ENCODE assay signal across 8 cellular contexts in the genomic region with DNA sequence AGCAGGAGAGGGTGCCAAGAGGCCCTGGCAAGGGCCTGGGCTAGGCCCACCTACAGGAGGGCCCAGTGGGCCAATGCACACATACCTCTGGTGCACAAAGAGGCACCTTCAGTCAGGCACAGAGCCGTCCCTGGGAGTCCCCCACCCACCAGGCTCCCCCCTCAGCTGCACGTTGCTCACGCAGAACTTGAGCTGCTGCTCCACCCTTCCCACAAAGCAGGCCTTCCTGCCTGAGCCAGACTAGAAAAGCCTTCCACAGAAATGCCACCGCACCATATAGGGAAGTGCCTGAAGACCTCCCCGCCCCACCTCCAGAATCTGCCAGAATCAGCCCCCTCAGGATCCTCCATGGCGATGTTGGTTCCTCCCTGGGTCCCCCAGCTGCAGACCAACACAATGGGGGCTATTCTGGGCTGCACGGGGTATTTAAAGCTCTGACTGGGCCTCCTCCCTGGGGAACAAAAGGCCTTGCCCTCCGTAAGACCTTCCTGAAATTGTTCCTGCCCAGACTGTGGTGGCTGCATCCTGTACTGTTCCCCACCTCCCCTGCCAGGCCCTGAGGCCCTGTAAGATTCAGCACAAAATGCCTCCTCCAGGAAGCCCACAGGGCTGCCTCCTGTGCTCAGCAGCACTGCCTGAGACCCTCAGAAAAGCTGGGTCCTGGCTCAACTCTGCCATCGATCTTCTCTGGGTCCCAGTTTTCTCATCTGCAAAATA. TPM values are rescaled to one million over a fixed set of nuclear protein-coding genes. Genes with fewer than 3 reads are reported as not detected.
A peak's percentile ranks its signal among the peaks of the same experiment; 100 is the strongest.
DNase-seq lines count a peak whose midpoint lies in the region; ATAC-seq, FAIRE-seq and TF ChIP-seq lines count a peak whose summit lies in the region.

No MANE protein-coding gene starts in this region.

- H3K27me3 ChIP-seq in CD4-positive, CD25-positive, alpha-beta regulatory T cell (ENCODE audit: control insufficient read depth, insufficient read depth, low read length) = no peaks in the 10 kb centered on the region
- H3K27me3 ChIP-seq in tibial artery (no peaks in the 10 kb centered on the region), small intestine (ENCODE audit: control insufficient read depth in 2 of 2, insufficient read depth in 2 of 2, low read length in 2 of 2) (no peaks in the 10 kb centered on the region)

- H3K27me3 Mint-ChIP-seq in CD4-positive, CD25-positive, alpha-beta regulatory T cell = peaks cover 6% of the 10 kb centered on the region

- H3K4me1 Mint-ChIP-seq in CD4-positive, CD25-positive, alpha-beta regulatory T cell = peaks cover 0 to 14% (median 3%) of the 10 kb centered on the region in 4 donors

- FAIRE-seq in small intestine (lab: Jason Lieb, UNC) = no peak

- H3K9me3 Mint-ChIP-seq in CD4-positive, CD25-positive, alpha-beta regulatory T cell = no peaks in the 10 kb centered on the region

- H3K4me1 ChIP-seq in CD4-positive, CD25-positive, alpha-beta regulatory T cell (ENCODE audit: control insufficient read depth, insufficient read depth, low read length, poor library complexity, severe bottlenecking) = no peaks in the 10 kb centered on the region
- H3K4me1 ChIP-seq in tibial artery = peaks cover 25 to 100% (median 98%) of the 10 kb centered on the region in 4 donors
- peaks cover 7% of the 10 kb centered on the region in 2 donors for H3K4me1 ChIP-seq in small intestine (ENCODE audit: control insufficient read depth in 2 of 2, insufficient read depth in 1 of 2, low read depth in 1 of 2, low read length in 1 of 2)

- H3K36me3 Mint-ChIP-seq in CD4-positive, CD25-positive, alpha-beta regulatory T cell = no peaks in the 10 kb centered on the region

- H3K27ac ChIP-seq in CD4-positive, CD25-positive, alpha-beta regulatory T cell (ENCODE audit: insufficient read depth, low read length, poor library complexity, severe bottlenecking) = no peak overlapping the region
- peak overlapping the region; percentile 96 to 98 for H3K27ac ChIP-seq in coronary artery
- H3K27ac ChIP-seq in tibial artery = peak overlapping the region; percentile 96 to 97
- peak overlapping the region in 1 of 2 donors; percentile 78 for H3K27ac ChIP-seq in small intestine (ENCODE audit: low read depth in 1 of 2, low read length in 1 of 2)

- peak; percentile 21 to 23 for ATAC-seq in CD4-positive, CD25-positive, alpha-beta regulatory T cell (ENCODE audit: low read depth in 2 of 2)
- ATAC-seq in HG03378 (IDR thresholded peaks at IDR 0.05; ENCODE audit: unreplicated experiment) = no peak
- no peak for ATAC-seq in GM21360 (IDR thresholded peaks at IDR 0.05; ENCODE audit: unreplicated experiment)

- WGBS in small intestine, 3 donors = 36 to 79% (median 63%) methylated on average over 9 of the region's 9 CpGs

- intact Hi-C loops in tibial artery (cut with DNase I; ENCODE audit: low total_unique reads) = no loop called here

- H3K36me3 ChIP-seq in CD4-positive, CD25-positive, alpha-beta regulatory T cell (ENCODE audit: control insufficient read depth, insufficient read depth, low read length) = no peaks in the 10 kb centered on the region
- H3K36me3 ChIP-seq in tibial artery (no peaks in the 10 kb centered on the region), small intestine (ENCODE audit: control insufficient read depth in 2 of 2, insufficient read depth in 2 of 2, low read length in 2 of 2) (no peaks in the 10 kb centered on the region)

- H3K4me3 ChIP-seq in CD4-positive, CD25-positive, alpha-beta regulatory T cell (ENCODE audit: low read depth, low read length) = no peak overlapping the region
- H3K4me3 ChIP-seq in coronary artery (peak overlapping the region; percentile 37), tibial artery (no peak overlapping the region), small intestine (ENCODE audit: low read depth in 1 of 2, low read length in 2 of 2) (no peak overlapping the region)

- no peak overlapping the region for H3K4me3 Mint-ChIP-seq in CD4-positive, CD25-positive, alpha-beta regulatory T cell

- DNase-seq in CD4-positive, CD25-positive, alpha-beta regulatory T cell = no peak
- DNase-seq in OCI-M2 (lab: John Stamatoyannopoulos, UW; ENCODE audit: unreplicated experiment) (peak; percentile 18), coronary artery (ENCODE audit: low spot score) (peak; percentile 91), myocyte (ENCODE audit: low read depth) (peak; percentile 92), tibial artery (peak; percentile 80 to 94), small intestine (no peak)

- H3K27ac Mint-ChIP-seq in CD4-positive, CD25-positive, alpha-beta regulatory T cell = peak overlapping the region in 1 of 3 donors; percentile 73

- TF ChIP-seq CTCF in coronary artery (IDR thresholded peaks at IDR 0.05) (no peak), tibial artery (IDR thresholded peaks at IDR 0.05) (no peak)

- no peaks in the 10 kb centered on the region for H3K9me3 ChIP-seq in CD4-positive, CD25-positive, alpha-beta regulatory T cell (ENCODE audit: control insufficient read depth in 2 of 2, low read length in 2 of 2)
- H3K9me3 ChIP-seq in tibial artery (no peaks in the 10 kb centered on the region), small intestine (ENCODE audit: control insufficient read depth, low read depth) (no peaks in the 10 kb centered on the region)

RNA-seq across cellular contexts. Expression of a gene that starts 27.2 kb away (rescaled TPM):
- 3.2 TPM for total RNA-seq in CD4-positive, CD25-positive, alpha-beta regulatory T cell
- polyA plus RNA-seq in CD4-positive, CD25-positive, alpha-beta regulatory T cell = under 1 TPM in 3 of 4 donors, not detected in 1; 0.05 to 0.23 (median 0.10) TPM
- 221 and 384 TPM in 2 replicates for total RNA-seq in myocyte
- 653 TPM for polyA plus RNA-seq in myocyte (2012)
- 10 to 100 TPM in 2 of 3 donors, 1 to 10 TPM in 1; 3.6 to 82.3 (median 15.1) TPM for polyA plus RNA-seq in small intestine

Comparison
In these comparisons a context has a peak if more than half of its experiments do, and no peak if none do; other contexts are left out.
1. ATAC-seq: peak in CD4-positive, CD25-positive, alpha-beta regulatory T cell (2 of 2); none in HG03378 (single experiment) and GM21360 (single experiment).
2. DNase-seq: peak in OCI-M2 (single experiment), coronary artery (single experiment), myocyte (single experiment) and tibial artery (2 of 2); none in CD4-positive, CD25-positive, alpha-beta regulatory T cell (0 of 3) and small intestine (single experiment).
3. RNA of a gene that starts 27.2 kb away (total RNA-seq): 221 to 384 TPM in myocyte; 3.2 TPM in CD4-positive, CD25-positive, alpha-beta regulatory T cell (single experiment); every median in the first group is over 10 times any median in the second.